In genomic region chr6:140671926-140672325, GRCh38 we compare ENCODE assay signal across 1 cellular context.
TF ChIP-seq lines count a peak whose summit lies in the region.

No MANE protein-coding gene starts in this region.

TF ChIP-seq in GM23338, 12 proteins besides CTCF, POLR2A, EP300 and RAD21 (continued from another document):
- no peak for TF ChIP-seq ZNF462 (CRISPR knock-in tag; IDR thresholded peaks at IDR 0.05)
- TF ChIP-seq STAT1 (IDR thresholded peaks at IDR 0.05; ENCODE audit: unreplicated experiment) = no peak
- no peak for TF ChIP-seq EZH2phosphoT487 (IDR thresholded peaks at IDR 0.05; ENCODE audit: unreplicated experiment)
- no peak for TF ChIP-seq JUNB (IDR thresholded peaks at IDR 0.05; ENCODE audit: unreplicated experiment)
- no peak for TF ChIP-seq ZNF114 (CRISPR knock-in tag; IDR thresholded peaks at IDR 0.05)
- no peak for TF ChIP-seq CREB1 (CRISPR knock-in tag; IDR thresholded peaks at IDR 0.05; ENCODE audit: low read depth)
- no peak for TF ChIP-seq ZNF331 (CRISPR knock-in tag; IDR thresholded peaks at IDR 0.05; ENCODE audit: low read depth)
- no peak for TF ChIP-seq EZH2 (IDR thresholded peaks at IDR 0.05; ENCODE audit: low read depth, unreplicated experiment)
